10 cellular contexts compared by ENCODE assay signal in the genomic region with DNA sequence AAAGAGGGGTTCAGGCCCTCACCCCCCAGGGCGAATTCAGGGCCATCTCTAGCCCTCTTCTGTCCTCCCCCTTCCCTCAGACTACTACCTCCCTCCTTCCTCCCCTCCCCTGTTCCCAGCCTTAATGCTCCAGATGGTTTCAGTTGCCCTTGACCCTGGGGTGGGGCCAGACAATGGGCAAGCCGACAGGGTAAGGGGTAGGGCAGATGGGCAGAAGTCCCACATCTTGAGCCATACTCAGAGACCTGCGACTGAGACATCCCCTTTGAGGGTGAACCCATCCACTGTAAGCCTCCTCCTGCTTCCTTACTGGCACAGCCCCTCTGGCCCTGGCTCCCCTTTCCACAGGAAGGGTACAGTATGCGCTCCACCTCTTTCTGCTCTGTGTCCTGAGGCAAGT. TPM values are rescaled to one million over a fixed set of nuclear protein-coding genes. Genes with fewer than 3 reads are reported as not detected.
A peak's percentile ranks its signal among the peaks of the same experiment; 100 is the strongest.
DNase-seq lines count a peak whose midpoint lies in the region; ATAC-seq and TF ChIP-seq lines count a peak whose summit lies in the region.
"Had no signal": no experiment of that assay in that cellular context is flagged by ENCODE, and none has a peak within 500 bp of the region (broad histone marks: within the 10 kb centered on the region; RNA-seq: fewer than 3 reads in every experiment).

No MANE protein-coding gene starts in this region.

- no peak overlapping the region for H2AFZ ChIP-seq in SU-DHL-6 (ENCODE audit: low read depth, low read length, severe bottlenecking)

- H3K4me2 ChIP-seq in SU-DHL-6 (ENCODE audit: low read depth, low read length, poor library complexity, severe bottlenecking): peak overlapping the region; percentile 95

- peaks cover 42% of the 10 kb centered on the region for H3K79me2 ChIP-seq in SU-DHL-6 (ENCODE audit: insufficient read depth, low read length)

- intact Hi-C loops in left ventricle myocardium inferior (cut with micrococcal nuclease): no loop called here
- intact Hi-C loops in cardiac septum (cut with DNase I): no loop called here
- intact Hi-C loops in upper lobe of right lung (cut with DNase I): no loop called here
- intact Hi-C loops in posterior vena cava (cut with DNase I): no loop called here

- no peak overlapping the region for H3K9ac ChIP-seq in SU-DHL-6 (ENCODE audit: low read length)

- ATAC-seq in upper lobe of right lung (no peak), GM18870 (IDR thresholded peaks at IDR 0.05; ENCODE audit: unreplicated experiment) (no peak)

- H3K36me3 ChIP-seq in left ventricle myocardium inferior (peaks cover 21% of the 10 kb centered on the region), SU-DHL-6 (ENCODE audit: low read length) (0 out of 2 replicates have a peak, but pooled peaks cover 9% of the 10 kb centered on the region), upper lobe of right lung (peaks cover 5% of the 10 kb centered on the region)

- H3F3A ChIP-seq in SU-DHL-6 (ENCODE audit: insufficient read depth): no peaks in the 10 kb centered on the region

- peaks cover 19% of the 10 kb centered on the region for H4K20me1 ChIP-seq in SU-DHL-6 (ENCODE audit: low read depth, low read length)

- no peaks in the 10 kb centered on the region for H3K27me3 ChIP-seq in left ventricle myocardium inferior (ENCODE audit: low read depth)
- no peaks in the 10 kb centered on the region for H3K27me3 ChIP-seq in SU-DHL-6 (ENCODE audit: low read length)
- no peaks in the 10 kb centered on the region for H3K27me3 ChIP-seq in upper lobe of right lung

- H3K9me3 ChIP-seq in left ventricle myocardium inferior (replicated peaks): no peaks in the 10 kb centered on the region
- H3K9me3 ChIP-seq in SU-DHL-6 (ENCODE audit: insufficient read depth, low read length): no peaks in the 10 kb centered on the region
- H3K9me3 ChIP-seq in upper lobe of right lung: no peaks in the 10 kb centered on the region

- TF ChIP-seq CTCF in left ventricle myocardium inferior (IDR thresholded peaks at IDR 0.05; ENCODE audit: borderline replicate concordance): no peak
- no peak for TF ChIP-seq CTCF in SU-DHL-6 (IDR thresholded peaks at IDR 0.05; ENCODE audit: insufficient read depth, low read length, poor library complexity, severe bottlenecking)
- no peak for TF ChIP-seq CTCF in fibroblast of villous mesenchyme (IDR thresholded peaks at IDR 0.05; ENCODE audit: insufficient read depth, low read depth, low read length)
- no peak for TF ChIP-seq CTCF in upper lobe of right lung (IDR thresholded peaks at IDR 0.05)

- no peaks in the 10 kb centered on the region for H3K9me2 ChIP-seq in SU-DHL-6 (replicated peaks; ENCODE audit: insufficient read depth, low read length)

- peak overlapping the region; percentile 100 for H3K27ac ChIP-seq in left ventricle myocardium inferior (replicated peaks)
- no peak overlapping the region for H3K27ac ChIP-seq in SU-DHL-6 (ENCODE audit: low read depth, low read length)
- peak overlapping the region; percentile 100 for H3K27ac ChIP-seq in upper lobe of right lung

- peak overlapping the region; percentile 95 for H3K4me3 ChIP-seq in left ventricle myocardium inferior
- H3K4me3 ChIP-seq in SU-DHL-6 (ENCODE audit: insufficient read depth, low read length, poor library complexity, severe bottlenecking): no peak overlapping the region
- H3K4me3 ChIP-seq in fibroblast of villous mesenchyme (ENCODE audit: low read depth, low read length): no peak overlapping the region
- H3K4me3 ChIP-seq in upper lobe of right lung: no peak overlapping the region

- no peak for DNase-seq in left ventricle myocardium inferior
- no peak for DNase-seq in cardiac septum (ENCODE audit: low spot score)
- peak; percentile 14 for DNase-seq in fibroblast of villous mesenchyme (ENCODE audit: low read depth)
- peak; percentile 51 for DNase-seq in upper lobe of right lung
- DNase-seq in posterior vena cava (ENCODE audit: low spot score): no peak
- DNase-seq in superior temporal gyrus (ENCODE audit: extremely low spot score): no peak
- DNase-seq: NCI-H1417, SIG-M5 had no signal

- H3K4me1 ChIP-seq in left ventricle myocardium inferior (peaks cover 53% of the 10 kb centered on the region), upper lobe of right lung (peaks cover 28% of the 10 kb centered on the region)

RNA-seq across cellular contexts. Expression of a gene that starts 1.9 kb away (rescaled TPM):
- total RNA-seq in left ventricle myocardium inferior (15.0 TPM), cardiac septum (16.7 TPM), fibroblast of villous mesenchyme (22.9 and 24.5 TPM in 2 replicates), upper lobe of right lung (19.0 TPM), posterior vena cava (10 to 100 TPM; 11.8 to 17.6 TPM)

RNA-seq across cellular contexts. Expression of a gene that starts 2.1 kb away (rescaled TPM):
- total RNA-seq in left ventricle myocardium inferior: 122 TPM
- 138 TPM for total RNA-seq in cardiac septum
- 159 and 207 TPM in 2 replicates for total RNA-seq in fibroblast of villous mesenchyme
- total RNA-seq in upper lobe of right lung: 149 TPM
- total RNA-seq in posterior vena cava: 100 to 1,000 TPM; 155 to 168 TPM

RNA-seq across cellular contexts. Expression of a gene that starts 40.5 kb away (rescaled TPM):
- total RNA-seq in left ventricle myocardium inferior: 22.4 TPM
- total RNA-seq in cardiac septum: 13.0 TPM
- total RNA-seq in fibroblast of villous mesenchyme: 16.4 and 18.4 TPM in 2 replicates
- 27.2 TPM for total RNA-seq in upper lobe of right lung
- 10 to 100 TPM; 25.0 to 25.4 TPM for total RNA-seq in posterior vena cava

RNA-seq across cellular contexts. Expression of a gene that starts 49.6 kb away (rescaled TPM):
- total RNA-seq in left ventricle myocardium inferior (1.4 TPM), cardiac septum (1.3 TPM), fibroblast of villous mesenchyme (0.86 TPM in 1 of 2 replicates, not detected in the other), upper lobe of right lung (0.72 TPM), posterior vena cava (1 to 10 TPM in 1 of 2 donors, under 1 TPM in 1; 0.71 to 1.9 TPM)

Comparison
In these comparisons a context has a peak if more than half of its experiments do, and no peak if none do; other contexts are left out.
1. DNase-seq: peak in fibroblast of villous mesenchyme (single experiment) and upper lobe of right lung (single experiment); none in left ventricle myocardium inferior (single experiment), cardiac septum (single experiment), posterior vena cava (single experiment) and superior temporal gyrus (single experiment).